In genomic region chr1:155166373-155167165, GRCh38 we compare ENCODE assay signal across 1 cellular context.
A peak's percentile ranks its signal among the peaks of the same experiment; 100 is the strongest.
TF ChIP-seq lines count a peak whose summit lies in the region.

No MANE protein-coding gene starts in this region.

TF ChIP-seq in H1, 55 proteins besides CTCF, POLR2A, EP300 and RAD21:
- no peak for TF ChIP-seq CTBP2 (IDR thresholded peaks at IDR 0.05; ENCODE audit: borderline replicate concordance, insufficient read depth, insufficient read length, low read length)
- no peak for TF ChIP-seq BACH1 (IDR thresholded peaks at IDR 0.05; ENCODE audit: low read length)
- peak in 1 of 2 experiments; percentile 54; a peak in 1 of 4 replicates for TF ChIP-seq SIN3A (conservative IDR thresholded peaks at IDR 0.05 in 1 of 2, IDR thresholded peaks at IDR 0.05 in 1 of 2; ENCODE audit: low read depth in 1 of 2, low read length in 2 of 2)
- TF ChIP-seq, protein P1, sequence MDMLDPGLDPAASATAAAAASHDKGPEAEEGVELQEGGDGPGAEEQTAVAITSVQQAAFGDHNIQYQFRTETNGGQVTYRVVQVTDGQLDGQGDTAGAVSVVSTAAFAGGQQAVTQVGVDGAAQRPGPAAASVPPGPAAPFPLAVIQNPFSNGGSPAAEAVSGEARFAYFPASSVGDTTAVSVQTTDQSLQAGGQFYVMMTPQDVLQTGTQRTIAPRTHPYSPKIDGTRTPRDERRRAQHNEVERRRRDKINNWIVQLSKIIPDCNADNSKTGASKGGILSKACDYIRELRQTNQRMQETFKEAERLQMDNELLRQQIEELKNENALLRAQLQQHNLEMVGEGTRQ (IDR thresholded peaks at IDR 0.05; ENCODE audit: low read length) = no peak
- TF ChIP-seq SUZ12 (IDR thresholded peaks at IDR 0.05; ENCODE audit: low read length) = no peak
- no peak for TF ChIP-seq TEAD4 (IDR thresholded peaks at IDR 0.05; ENCODE audit: low read depth, low read length)
- no peak for TF ChIP-seq GTF2F1 (IDR thresholded peaks at IDR 0.05; ENCODE audit: borderline replicate concordance, low read depth, low read length)
- no peak for TF ChIP-seq CHD1 (IDR thresholded peaks at IDR 0.05; ENCODE audit: low read depth, low read length)
- no peak for TF ChIP-seq KDM4A (IDR thresholded peaks at IDR 0.05; ENCODE audit: low read depth, low read length, severe bottlenecking)
- TF ChIP-seq CREB1 (IDR thresholded peaks at IDR 0.05) = no peak
- no peak for TF ChIP-seq SRF (IDR thresholded peaks at IDR 0.05; ENCODE audit: low read depth, low read length)
- TF ChIP-seq RXRA (IDR thresholded peaks at IDR 0.05; ENCODE audit: insufficient read depth, low read depth, low read length) = no peak
- no peak for TF ChIP-seq YY1 (IDR thresholded peaks at IDR 0.05; ENCODE audit: low read depth, low read length)
- TF ChIP-seq CBX5 (IDR thresholded peaks at IDR 0.05; ENCODE audit: low read depth, low read length) = no peak
- no peak for TF ChIP-seq EZH2 (IDR thresholded peaks at IDR 0.05; ENCODE audit: low read depth, low read length, severe bottlenecking)
- TF ChIP-seq SP4 (IDR thresholded peaks at IDR 0.05; ENCODE audit: low read length) = 0 out of 2 replicates have a peak, but pooled peaks have one; percentile 19
- 0 out of 2 replicates have a peak, but pooled peaks have one; percentile 48 for TF ChIP-seq RBBP5 (IDR thresholded peaks at IDR 0.05; ENCODE audit: borderline replicate concordance, low read depth, low read length)
- TF ChIP-seq TCF12 (IDR thresholded peaks at IDR 0.05; ENCODE audit: low read depth, low read length) = 0 out of 2 replicates have a peak, but pooled peaks have one; percentile 57
- TF ChIP-seq FOSL1 (IDR thresholded peaks at IDR 0.05; ENCODE audit: insufficient read depth, low read depth, low read length) = no peak
- no peak for TF ChIP-seq SIX5 (IDR thresholded peaks at IDR 0.05; ENCODE audit: low read depth, low read length)
- TF ChIP-seq EGR1 (IDR thresholded peaks at IDR 0.05; ENCODE audit: borderline replicate concordance, low read depth, low read length) = no peak
- TF ChIP-seq BRCA1 (IDR thresholded peaks at IDR 0.05; ENCODE audit: low read depth, low read length) = no peak
- TF ChIP-seq HDAC6 (IDR thresholded peaks at IDR 0.05; ENCODE audit: low read depth, low read length) = no peak
- TF ChIP-seq RFX5 (IDR thresholded peaks at IDR 0.05; ENCODE audit: borderline replicate concordance, low read depth, low read length) = no peak
- peak; percentile 51 for TF ChIP-seq E2F6 (IDR thresholded peaks at IDR 0.05)
- no peak for TF ChIP-seq KDM5A (IDR thresholded peaks at IDR 0.05; ENCODE audit: low read length)
- TF ChIP-seq TAF7 (optimal IDR thresholded peaks at IDR 0.05; ENCODE audit: borderline replicate concordance, low read depth, low read length) = no peak
- no peak for TF ChIP-seq NRF1 (IDR thresholded peaks at IDR 0.05; ENCODE audit: low read depth, low read length)
- TF ChIP-seq, protein P2, sequence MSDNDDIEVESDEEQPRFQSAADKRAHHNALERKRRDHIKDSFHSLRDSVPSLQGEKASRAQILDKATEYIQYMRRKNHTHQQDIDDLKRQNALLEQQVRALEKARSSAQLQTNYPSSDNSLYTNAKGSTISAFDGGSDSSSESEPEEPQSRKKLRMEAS (IDR thresholded peaks at IDR 0.05) = peak; percentile 87
- TF ChIP-seq BCL11A (IDR thresholded peaks at IDR 0.05; ENCODE audit: low read depth in 2 of 2, low read length in 2 of 2) = no peak
